ENCODE assay signal across 22 cellular contexts in the genomic region with DNA sequence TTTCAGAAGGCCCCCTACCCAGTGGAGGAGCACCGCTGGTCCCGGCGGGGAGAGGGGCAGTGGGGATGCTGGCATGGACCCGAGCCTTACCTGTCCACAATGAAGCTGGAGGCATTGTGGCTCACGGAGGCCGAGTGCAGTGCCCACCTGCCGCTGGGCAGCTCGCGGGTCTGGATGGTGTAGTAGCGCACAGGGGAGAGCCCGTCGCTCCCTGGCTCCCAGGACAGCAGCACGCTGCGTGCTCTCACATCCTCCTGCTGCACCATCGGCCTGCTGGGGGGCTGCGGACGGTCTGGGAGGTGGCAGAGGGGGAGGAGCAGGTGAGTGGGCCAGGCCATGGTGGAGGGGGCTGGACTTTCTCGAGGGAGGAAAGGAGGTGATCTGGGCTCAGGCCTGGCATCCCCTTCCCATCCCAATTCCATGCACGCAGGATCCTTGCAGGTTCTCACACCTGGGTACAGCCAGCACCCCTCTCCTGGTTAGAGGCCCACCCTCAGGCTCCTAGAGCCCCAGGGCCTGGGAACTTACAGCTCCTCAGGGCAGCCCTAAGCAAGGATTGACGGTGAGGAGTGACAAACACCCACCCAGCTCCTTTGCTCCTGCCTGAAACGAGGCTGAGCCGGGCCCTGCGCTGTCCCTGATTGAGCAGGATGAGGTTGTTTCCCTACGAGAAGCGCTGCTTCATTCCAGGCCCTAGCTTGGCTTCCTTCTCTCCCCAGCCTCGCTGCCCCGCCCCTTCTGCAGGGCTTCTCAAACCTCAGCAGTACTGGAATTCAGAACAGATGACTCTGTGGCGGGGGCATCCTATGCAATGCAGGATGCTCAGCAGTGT.
DNase-seq lines count a peak whose midpoint lies in the region; ATAC-seq and TF ChIP-seq lines count a peak whose summit lies in the region.
"Had no signal": no experiment of that assay in that cellular context is flagged by ENCODE, and none has a peak within 500 bp of the region (broad histone marks: within the 10 kb centered on the region; RNA-seq: fewer than 3 reads in every experiment).

No MANE protein-coding gene starts in this region.

- H2BK120ac ChIP-seq in neuronal stem cell (ENCODE audit: low read depth, low read length): no peak overlapping the region

- peak; percentile 32; the same call in 1 of the 2 replicates for ATAC-seq in HCT116
- no peak for ATAC-seq in GM21381 (IDR thresholded peaks at IDR 0.05; ENCODE audit: unreplicated experiment)
- ATAC-seq in HG02852 (IDR thresholded peaks at IDR 0.05; ENCODE audit: unreplicated experiment): no peak
- no peak for ATAC-seq in HG03520 (IDR thresholded peaks at IDR 0.05; ENCODE audit: unreplicated experiment)
- ATAC-seq: gastrocnemius medialis, GM12878, T-helper 17 cell had no signal

- no peak for TF ChIP-seq CTCF in BJ (IDR thresholded peaks at IDR 0.05; ENCODE audit: insufficient read depth, low read depth, low read length)
- no peak for TF ChIP-seq CTCF in HCT116 (IDR thresholded peaks at IDR 0.05 in 2 of 3, conservative IDR thresholded peaks at IDR 0.05 in 1 of 3; ENCODE audit: borderline replicate concordance in 1 of 3, insufficient read depth in 1 of 3, low read depth in 2 of 3, low read length in 2 of 3)
- no peak for TF ChIP-seq CTCF in fibroblast of mammary gland (conservative IDR thresholded peaks at IDR 0.05; ENCODE audit: control insufficient read depth, insufficient read depth, low read depth, low read length)

- no TSS peak for BruUV-seq in HCT116 (replicated peaks; lab: Mats Ljungman, UMichigan)

- H3K36me3 ChIP-seq in BJ (ENCODE audit: control insufficient read depth, insufficient read depth, low read length) (no peaks in the 10 kb centered on the region), HCT116 (ENCODE audit: control insufficient read depth in 1 of 2, insufficient read depth in 2 of 2, low read length in 2 of 2) (no peaks in the 10 kb centered on the region), neuronal stem cell (replicated peaks in 1 of 2; ENCODE audit: control insufficient read depth in 2 of 2, insufficient read depth in 2 of 2, low read length in 2 of 2) (peaks cover 47 to 52% of the 10 kb centered on the region in 2 donors)
- H3K36me3 ChIP-seq: gastrocnemius medialis had no signal

- TF ChIP-seq RAD21 in HCT116 (IDR thresholded peaks at IDR 0.05; ENCODE audit: low read depth): no peak

- peak overlapping the region; percentile 94 for H3K14ac ChIP-seq in neuronal stem cell (ENCODE audit: low read length)

- H3K9ac ChIP-seq in HCT116 (ENCODE audit: low read length): no peak overlapping the region
- H3K9ac ChIP-seq in neuronal stem cell (ENCODE audit: low read depth, low read length, poor library complexity): peak overlapping the region; percentile 30

- H2AFZ ChIP-seq in HCT116 (ENCODE audit: low read depth, low read length, poor library complexity, severe bottlenecking): no peak overlapping the region
- H2AFZ ChIP-seq in neuronal stem cell (ENCODE audit: low read length): no peak overlapping the region

- no peak overlapping the region for H3K23ac ChIP-seq in neuronal stem cell (ENCODE audit: low read depth, low read length, poor library complexity)

- H3K27ac ChIP-seq in HCT116 (ENCODE audit: low read depth, low read length) (no peak overlapping the region), neuronal stem cell (replicated peaks; ENCODE audit: low read length) (no peak overlapping the region)
- H3K27ac ChIP-seq: gastrocnemius medialis, tibial nerve had no signal

- H3K9me3 ChIP-seq in HCT116 (ENCODE audit: control insufficient read depth in 1 of 2, insufficient read depth in 1 of 2, low read depth in 1 of 2, low read length in 2 of 2): no peaks in the 10 kb centered on the region
- no peaks in the 10 kb centered on the region for H3K9me3 ChIP-seq in neuronal stem cell (replicated peaks in 1 of 2; ENCODE audit: control insufficient read depth in 2 of 2, insufficient read depth in 1 of 2, low read depth in 1 of 2, low read length in 2 of 2)
- H3K9me3 ChIP-seq: gastrocnemius medialis, tibial nerve had no signal

- H2AK5ac ChIP-seq in neuronal stem cell (ENCODE audit: low read depth, low read length): no peak overlapping the region

- RAD21 ChIA-PET in HCT116 (lab: Charles Lee; ENCODE audit: low non-redundant PET in 1 of 2, low total read pairs in 2 of 2, uncharacterized antibody in 2 of 2, unreplicated experiment in 2 of 2): no interaction called here

- peak overlapping the region; percentile 11 for H2BK5ac ChIP-seq in neuronal stem cell (ENCODE audit: low read length)

- H3K4me3 ChIP-seq in BJ (ENCODE audit: low read depth, low read length): no peak overlapping the region
- no peak overlapping the region for H3K4me3 ChIP-seq in HCT116 (replicated peaks in 1 of 2; ENCODE audit: low read depth in 1 of 2, low read length in 2 of 2)
- no peak overlapping the region for H3K4me3 ChIP-seq in fibroblast of mammary gland (ENCODE audit: control insufficient read depth, low read depth, low read length)
- no peak overlapping the region for H3K4me3 ChIP-seq in neuronal stem cell (ENCODE audit: low read length in 2 of 2)
- H3K4me3 ChIP-seq: gastrocnemius medialis, GM12878, tibial nerve had no signal

- H3K4ac ChIP-seq in neuronal stem cell (ENCODE audit: low read length): no peak overlapping the region

- H2BK12ac ChIP-seq in neuronal stem cell (ENCODE audit: low read length): peak overlapping the region; percentile 98

- no CpG with 5 or more reads among the region's 28 CpGs for WGBS in neuronal stem cell (ENCODE audit: extremely low coverage in 2 of 2, insufficient read length in 2 of 2, insufficient replicate concordance in 1 of 2), 2 donors

- H3K27me3 ChIP-seq in BJ (ENCODE audit: control insufficient read depth, insufficient read depth, low read length): no peaks in the 10 kb centered on the region
- H3K27me3 ChIP-seq in HCT116 (ENCODE audit: insufficient read depth, low read length): peaks cover 15% of the 10 kb centered on the region; the same call in 1 of the 2 replicates
- no peaks in the 10 kb centered on the region for H3K27me3 ChIP-seq in neuronal stem cell (ENCODE audit: control insufficient read depth in 3 of 3, insufficient read depth in 3 of 3, low read depth in 1 of 3, low read length in 3 of 3)
- H3K27me3 ChIP-seq: gastrocnemius medialis, tibial nerve had no signal

- H3K9me2 ChIP-seq in HCT116 (ENCODE audit: insufficient read depth): no peaks in the 10 kb centered on the region

- peak overlapping the region; percentile 21 for H2BK15ac ChIP-seq in neuronal stem cell (ENCODE audit: low read length)

- CTCF ChIA-PET in BJ (lab: Yijun Ruan, JAX): interaction anchor here (1.0 to 1.2 kb wide), 3 partner anchors 18 to 133 kb away, joined by 3 to 4 read pairs (median 3); no protein-coding TSS in a partner anchor
- CTCF ChIA-PET in HCT116 (lab: Charles Lee): no interaction called here

- intact Hi-C loops in HCT116 (cut with micrococcal nuclease): no loop called here

- no peak for TF ChIP-seq POLR2A in HCT116 (IDR thresholded peaks at IDR 0.05; ENCODE audit: borderline replicate concordance, extremely low read depth, insufficient read depth, insufficient read length)

- no peaks in the 10 kb centered on the region for H4K20me1 ChIP-seq in HCT116 (ENCODE audit: insufficient read depth)

- DNase-seq in BJ (ENCODE audit: low read depth) (peak; percentile 11), HCT116 (ENCODE audit: low read depth, low spot score) (no peak), fibroblast of mammary gland (ENCODE audit: low read depth) (peak; percentile 45), neuronal stem cell (ENCODE audit: low spot score) (no peak), NCI-H2227 treated with DMSO at 0.1 percent for 48 hours (lab: John Stamatoyannopoulos, UW) (no peak)
- DNase-seq: activated CD8-positive, alpha-beta memory T cell treated with anti-CD3 and anti-CD28 coated beads, Interleukin-2, amount 50 U/mL, for 4 hours; dermis blood vessel endothelial cell; gastrocnemius medialis; hypothalamus; KG1; NCI-H1694 treated with DMSO at 0.1 percent for 48 hours; NCI-H748 treated with DMSO at 0.1 percent for 48 hours; OCI-M1; SIG-M5; stimulated activated CD4-positive, alpha-beta T cell treated with anti-CD3 and anti-CD28 coated beads, Interleukin-1b, Interleukin-23, amount 100 ng/mL, for 48 hours; stimulated activated naive CD4-positive, alpha-beta T cell treated with Interleukin-2 at 50 U/mL for 16 hours; T-helper 17 cell had no signal

- POLR2A ChIA-PET in BJ (lab: Charles Lee) (interaction anchor here (0.6 kb wide), 1 partner anchor 17 kb away, joined by 3 read pairs; no protein-coding TSS in a partner anchor), HCT116 (lab: Charles Lee) (no interaction called here)

- H3K4me1 ChIP-seq in HCT116 (ENCODE audit: control insufficient read depth in 1 of 2, insufficient read depth in 2 of 2, low read length in 2 of 2): no peaks in the 10 kb centered on the region
- H3K4me1 ChIP-seq in neuronal stem cell (ENCODE audit: control insufficient read depth in 2 of 2, insufficient read depth in 1 of 2, low read depth in 1 of 2, low read length in 2 of 2): peaks cover 1 to 2% of the 10 kb centered on the region in 2 donors
- H3K4me1 ChIP-seq: gastrocnemius medialis, tibial nerve had no signal

- peak overlapping the region; percentile 71 for H3K18ac ChIP-seq in neuronal stem cell (ENCODE audit: low read length)

- H3K4me2 ChIP-seq in HCT116 (ENCODE audit: low read length): no peak overlapping the region
- H3K4me2 ChIP-seq in neuronal stem cell (ENCODE audit: insufficient read depth, low read length, poor library complexity, severe bottlenecking): no peak overlapping the region

- peaks cover 3% of the 10 kb centered on the region for H3K79me1 ChIP-seq in neuronal stem cell (ENCODE audit: low read depth, low read length)

- no peaks in the 10 kb centered on the region for H3K79me2 ChIP-seq in HCT116 (ENCODE audit: insufficient read depth, low read length)

- no peak overlapping the region for H4K8ac ChIP-seq in neuronal stem cell (ENCODE audit: low read depth, low read length)

- no peak overlapping the region for H4K91ac ChIP-seq in neuronal stem cell (ENCODE audit: low read depth, low read length, poor library complexity)

TF ChIP-seq in HCT116, 20 proteins besides CTCF, POLR2A, EP300 and RAD21 (continues in another document):
- TF ChIP-seq EZH2 (IDR thresholded peaks at IDR 0.05): no peak
- no peak for TF ChIP-seq FOSL1 (IDR thresholded peaks at IDR 0.05; ENCODE audit: low read depth)
- TF ChIP-seq ATF3 (IDR thresholded peaks at IDR 0.05): no peak
- TF ChIP-seq TCF7L2 (IDR thresholded peaks at IDR 0.05; ENCODE audit: borderline replicate concordance, extremely low read depth, insufficient read depth, insufficient read length): no peak
- TF ChIP-seq EGR1 (IDR thresholded peaks at IDR 0.05; ENCODE audit: low read depth): no peak
- TF ChIP-seq SP1 (IDR thresholded peaks at IDR 0.05; ENCODE audit: low read depth): no peak

Comparison
In these comparisons a context has a peak if more than half of its experiments do, and no peak if none do; other contexts are left out.
1. DNase-seq: peak in BJ (single experiment) and fibroblast of mammary gland (single experiment); none in HCT116 (single experiment), neuronal stem cell (single experiment) and NCI-H2227 treated with DMSO at 0.1 percent for 48 hours (single experiment).